31 cellular contexts compared by ENCODE assay signal in genomic region chr6:133689863-133690262, GRCh38.
"Had no signal": no experiment of that assay in that cellular context is flagged by ENCODE, and none has a peak within 500 bp of the region (broad histone marks: within the 10 kb centered on the region; RNA-seq: fewer than 3 reads in every experiment).

No MANE protein-coding gene starts in this region.

- ATAC-seq: natural killer cell; psoas muscle; right cardiac atrium; sciatic nerve; stimulated activated memory B cell treated with anti-CD40 and anti-IgM and Interleukin-4, amounts not matched to agents 10 μg/mL and 1 μg/mL and 100 μg/mL, for 72 hours; stimulated activated naive CD8-positive, alpha-beta T cell treated with anti-CD3 and anti-CD28 coated beads, Interleukin-15, amount 100 ng/mL, for 72 hours; stimulated activated naive CD8-positive, alpha-beta T cell treated with anti-CD3 and anti-CD28 coated beads, Interleukin-15, Interleukin-2, amounts not matched to agents 100 U/mL and 50 U/mL, for 24 hours; upper lobe of right lung had no signal

- H3K4me1 Mint-ChIP-seq: natural killer cell; nephron; neural progenitor cell; stimulated activated memory B cell treated with anti-CD40 and anti-IgM and Interleukin-4, amounts not matched to agents 10 μg/mL and 1 μg/mL and 100 μg/mL, for 72 hours; stimulated activated naive CD8-positive, alpha-beta T cell treated with anti-CD3 and anti-CD28 coated beads, Interleukin-15, amount 100 ng/mL, for 72 hours had no signal

- H3K27me3 ChIP-seq: neural progenitor cell, ovary, spleen, suprapubic skin, testis, tibial artery, transverse colon, upper lobe of right lung, uterus had no signal

- H3K27ac Mint-ChIP-seq: natural killer cell; neural progenitor cell; progenitor cell of endocrine pancreas; stimulated activated memory B cell treated with anti-CD40 and anti-IgM and Interleukin-4, amounts not matched to agents 10 μg/mL and 1 μg/mL and 100 μg/mL, for 72 hours; stimulated activated naive CD8-positive, alpha-beta T cell treated with anti-CD3 and anti-CD28 coated beads, Interleukin-15, amount 100 ng/mL, for 72 hours; type B pancreatic cell had no signal

- H3K27ac ChIP-seq: neural progenitor cell, ovary, parathyroid adenoma, psoas muscle, skin epidermis, spleen, suprapubic skin, testis, tibial artery, transverse colon, upper lobe of right lung, uterus had no signal

- H3K36me3 Mint-ChIP-seq: natural killer cell; neural progenitor cell; stimulated activated memory B cell treated with anti-CD40 and anti-IgM and Interleukin-4, amounts not matched to agents 10 μg/mL and 1 μg/mL and 100 μg/mL, for 72 hours; type B pancreatic cell had no signal

- H3K4me2 ChIP-seq: neural progenitor cell, smooth muscle cell had no signal

- H3K4me3 Mint-ChIP-seq: natural killer cell; nephron; neural progenitor cell; stimulated activated memory B cell treated with anti-CD40 and anti-IgM and Interleukin-4, amounts not matched to agents 10 μg/mL and 1 μg/mL and 100 μg/mL, for 72 hours; stimulated activated naive CD8-positive, alpha-beta T cell treated with anti-CD3 and anti-CD28 coated beads, Interleukin-15, amount 100 ng/mL, for 72 hours; type B pancreatic cell had no signal

- H3K27me3 Mint-ChIP-seq: progenitor cell of endocrine pancreas; stimulated activated memory B cell treated with anti-CD40 and anti-IgM and Interleukin-4, amounts not matched to agents 10 μg/mL and 1 μg/mL and 100 μg/mL, for 72 hours; stimulated activated naive CD8-positive, alpha-beta T cell treated with anti-CD3 and anti-CD28 coated beads, Interleukin-15, amount 100 ng/mL, for 72 hours had no signal

- H2AFZ ChIP-seq: neural progenitor cell, parathyroid adenoma had no signal

- H3K4me1 ChIP-seq: neural progenitor cell, parathyroid adenoma, psoas muscle, spleen, suprapubic skin, testis, tibial artery, transverse colon, upper lobe of right lung, uterus had no signal

- H3K36me3 ChIP-seq: neural progenitor cell, ovary, spleen, suprapubic skin, tibial artery, transverse colon, upper lobe of right lung, uterus had no signal

- H3K9ac ChIP-seq: neural progenitor cell, parathyroid adenoma had no signal

- H3K9me3 ChIP-seq: ovary, psoas muscle, suprapubic skin, testis, tibial artery, transverse colon, upper lobe of right lung, uterus had no signal

- H3K4me3 ChIP-seq: neural progenitor cell, ovary, psoas muscle, skin epidermis, smooth muscle cell, spleen, suprapubic skin, testis, tibial artery, transverse colon, upper lobe of right lung, uterus had no signal

- DNase-seq: natural killer cell; occipital lobe; ovary; posterior cingulate gyrus; psoas muscle; right cardiac atrium; spleen; stimulated activated CD4-positive, alpha-beta T cell treated with anti-CD3 and anti-CD28 coated beads, Interleukin-12 subunit alpha, Interleukin-12 subunit beta, amount 100 ng/mL, for 4 hours; stimulated activated CD4-positive, alpha-beta T cell treated with anti-CD3 and anti-CD28 coated beads, Interleukin-1b, Interleukin-23, amount 100 ng/mL, for 48 hours; stimulated activated CD4-positive, alpha-beta T cell treated with anti-CD3 and anti-CD28 coated beads, Interleukin-4, amount 100 ng/mL, for 1 hour; stimulated activated CD4-positive, alpha-beta T cell treated with anti-CD3 and anti-CD28 coated beads, Interleukin-4, amount 100 ng/mL, for 4 hours; stimulated activated CD8-positive, alpha-beta memory T cell treated with anti-CD3 and anti-CD28 coated beads, Interleukin-4, amount 100 ng/mL, for 48 hours; stimulated activated naive CD4-positive, alpha-beta T cell; stimulated activated naive CD8-positive, alpha-beta T cell treated with anti-CD3 and anti-CD28 coated beads, Interleukin-15, amount 100 ng/mL, for 72 hours; stimulated activated naive CD8-positive, alpha-beta T cell treated with anti-CD3 and anti-CD28 coated beads, Interleukin-15, Interleukin-2, amounts not matched to agents 100 U/mL and 50 U/mL, for 24 hours; substantia nigra; testis; tibial artery; transverse colon; upper lobe of right lung; uterus had no signal
